ENCODE assay signal across 18 cellular contexts in genomic region chr2:162090109-162090508, GRCh38. TPM values are rescaled to one million over a fixed set of nuclear protein-coding genes. Genes with fewer than 3 reads are reported as not detected.
DNase-seq lines count a peak whose midpoint lies in the region; ATAC-seq, FAIRE-seq and TF ChIP-seq lines count a peak whose summit lies in the region.
"Had no signal": no experiment of that assay in that cellular context is flagged by ENCODE, and none has a peak within 500 bp of the region (broad histone marks: within the 10 kb centered on the region; RNA-seq: fewer than 3 reads in every experiment).

No MANE protein-coding gene starts in this region.

- ATAC-seq in RWPE2 (ENCODE audit: low read depth) (no peak), GM19397 (IDR thresholded peaks at IDR 0.05; ENCODE audit: unreplicated experiment) (no peak)
- ATAC-seq: effector memory CD8-positive, alpha-beta T cell; lower lobe of right lung had no signal

- H3K27me3 ChIP-seq in RWPE2 (ENCODE audit: insufficient read depth, poor library complexity, severe bottlenecking) (no peaks in the 10 kb centered on the region), small intestine (ENCODE audit: control insufficient read depth in 2 of 2, insufficient read depth in 2 of 2, low read length in 2 of 2) (no peaks in the 10 kb centered on the region)
- H3K27me3 ChIP-seq: thyroid gland had no signal

- peaks cover 61% of the 10 kb centered on the region for H3K4me1 ChIP-seq in RWPE2 (ENCODE audit: insufficient read depth, poor library complexity, severe bottlenecking)
- H3K4me1 ChIP-seq in small intestine (ENCODE audit: control insufficient read depth in 2 of 2, insufficient read depth in 1 of 2, low read depth in 1 of 2, low read length in 1 of 2), result peaks cover 10% of the 10 kb centered on the region in 2 donors
- H3K4me1 ChIP-seq: parathyroid adenoma, thyroid gland had no signal

- DNase-seq in ELR (ENCODE audit: low read depth) (peak; percentile 79), RWPE2 (ENCODE audit: low spot score) (no peak), fibroblast of peridontal ligament (ENCODE audit: extremely low read depth) (peak; percentile 55), small intestine (peak; percentile 70), T-helper 1 cell (no peak)
- DNase-seq in stimulated activated CD4-positive, alpha-beta T cell treated with anti-CD3 and anti-CD28 coated beads, Interleukin-4, amount 100 ng/mL, for 24 hours, result no peak
- DNase-seq: activated CD4-positive, CD25-positive, alpha-beta regulatory T cell; activated CD8-positive, alpha-beta memory T cell treated with anti-CD3 and anti-CD28 coated beads for 24 hours; effector memory CD8-positive, alpha-beta T cell; lower lobe of right lung; naive B cell; NCI-H1436 treated with DMSO at 0.1 percent for 48 hours; NCI-H2227 treated with DMSO at 0.1 percent for 48 hours; thyroid gland had no signal

- H3K4me3 ChIP-seq in RWPE2 (ENCODE audit: severe bottlenecking) (no peak overlapping the region), small intestine (ENCODE audit: low read depth in 1 of 2, low read length in 2 of 2) (no peak overlapping the region)
- H3K4me3 ChIP-seq: lower lobe of right lung, thyroid gland had no signal

- H3K36me3 ChIP-seq in RWPE2 (ENCODE audit: low read depth), result no peaks in the 10 kb centered on the region
- no peaks in the 10 kb centered on the region for H3K36me3 ChIP-seq in small intestine (ENCODE audit: control insufficient read depth in 2 of 2, insufficient read depth in 2 of 2, low read length in 2 of 2)
- H3K36me3 ChIP-seq: lower lobe of right lung, thyroid gland had no signal

- WGBS in small intestine, 3 donors, result 14 to 38% (median 33%) methylated on average over 1 of the region's 1 CpG

- no peak for TF ChIP-seq CTCF in RWPE2 (IDR thresholded peaks at IDR 0.05; ENCODE audit: poor library complexity, severe bottlenecking)

- FAIRE-seq in small intestine (lab: Jason Lieb, UNC), result no peak
- FAIRE-seq: GM19239 had no signal

- H3K27ac ChIP-seq in RWPE2 (ENCODE audit: poor library complexity, severe bottlenecking) (peak overlapping the region; percentile 88), small intestine (ENCODE audit: low read depth in 1 of 2, low read length in 1 of 2) (peak overlapping the region; percentile 52 to 69)
- H3K27ac ChIP-seq: lower lobe of right lung, parathyroid adenoma, RWPE1, thyroid gland had no signal

- no peaks in the 10 kb centered on the region for H3K9me3 ChIP-seq in RWPE2 (ENCODE audit: severe bottlenecking)
- H3K9me3 ChIP-seq in small intestine (ENCODE audit: control insufficient read depth, low read depth), result no peaks in the 10 kb centered on the region
- H3K9me3 ChIP-seq: lower lobe of right lung, thyroid gland had no signal

RNA-seq across cellular contexts. Expression of gene DPP4, which starts 16.1 kb away (rescaled TPM):
- 10 to 100 TPM; 35.8 to 52.4 (median 51.7) TPM for polyA plus RNA-seq in small intestine

Comparison
In these comparisons a context has a peak if more than half of its experiments do, and no peak if none do; other contexts are left out.
1. DNase-seq: peak in ELR (single experiment), fibroblast of peridontal ligament (single experiment) and small intestine (single experiment); none in RWPE2 (single experiment), T-helper 1 cell (0 of 5) and stimulated activated CD4-positive, alpha-beta T cell treated with anti-CD3 and anti-CD28 coated beads, Interleukin-4, amount 100 ng/mL, for 24 hours (single experiment).